In the genomic region with DNA sequence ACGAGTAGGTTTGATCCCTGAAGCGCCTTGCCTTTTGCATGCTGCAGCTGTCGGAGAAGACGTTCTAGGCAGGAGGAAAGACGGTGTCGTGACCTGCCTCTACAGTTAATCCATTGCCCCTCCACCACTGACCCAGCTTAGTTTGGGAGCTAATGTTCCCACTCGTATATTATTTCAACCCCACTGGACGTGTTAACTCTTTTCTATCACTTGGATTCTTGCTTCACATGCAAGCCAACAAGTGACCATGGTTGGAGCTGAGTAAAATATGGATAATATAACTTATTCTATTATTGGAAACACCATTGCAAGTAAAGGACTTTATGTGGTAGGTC, we compare ENCODE assay signal across 7 cellular contexts. TPM values are rescaled to one million over a fixed set of nuclear protein-coding genes. Genes with fewer than 3 reads are reported as not detected.
DNase-seq lines count a peak whose midpoint lies in the region; ATAC-seq and TF ChIP-seq lines count a peak whose summit lies in the region.

No MANE protein-coding gene starts in this region.

- H3K27me3 ChIP-seq in HL-60 (ENCODE audit: insufficient read depth, poor library complexity, severe bottlenecking): no peaks in the 10 kb centered on the region
- H3K27me3 ChIP-seq in stomach smooth muscle (ENCODE audit: control insufficient read depth in 1 of 2, insufficient read depth in 2 of 2, low read length in 2 of 2): no peaks in the 10 kb centered on the region

- H3K27ac ChIP-seq in HL-60 (replicated peaks) (peak overlapping the region; percentile 84), stomach smooth muscle (ENCODE audit: low read length) (peak overlapping the region; percentile 91)

- no peak for ATAC-seq in HG03565 (IDR thresholded peaks at IDR 0.05; ENCODE audit: unreplicated experiment)

- H3K9ac ChIP-seq in stomach smooth muscle (ENCODE audit: low read length in 2 of 2): peak overlapping the region; percentile 87 to 96

- H3K36me3 ChIP-seq in stomach smooth muscle (ENCODE audit: control insufficient read depth in 2 of 2, insufficient read depth in 2 of 2, low read length in 2 of 2): no peaks in the 10 kb centered on the region

- H3K27me3 Mint-ChIP-seq in activated naive CD8-positive, alpha-beta T cell: no peaks in the 10 kb centered on the region
- H3K27me3 Mint-ChIP-seq in immature natural killer cell (ENCODE audit: low read depth in 3 of 3): peaks cover 7 to 17% (median 11%) of the 10 kb centered on the region in 3 donors

- peaks cover 47% of the 10 kb centered on the region for H3K4me1 Mint-ChIP-seq in activated naive CD8-positive, alpha-beta T cell (ENCODE audit: low read depth)
- H3K4me1 Mint-ChIP-seq in immature natural killer cell: peaks cover 48 to 58% of the 10 kb centered on the region in 2 donors

- H3K9me3 Mint-ChIP-seq in activated naive CD8-positive, alpha-beta T cell (ENCODE audit: low read depth): no peaks in the 10 kb centered on the region
- no peaks in the 10 kb centered on the region for H3K9me3 Mint-ChIP-seq in immature natural killer cell

- peak overlapping the region; percentile 93 for H3K4me3 Mint-ChIP-seq in activated naive CD8-positive, alpha-beta T cell
- peak overlapping the region; percentile 97 to 99 (median 98) for H3K4me3 Mint-ChIP-seq in immature natural killer cell

- peak overlapping the region; percentile 52 for H3K27ac Mint-ChIP-seq in activated naive CD8-positive, alpha-beta T cell
- peak overlapping the region; percentile 72 to 98 (median 97) for H3K27ac Mint-ChIP-seq in immature natural killer cell

- TF ChIP-seq CTCF in HL-60 (IDR thresholded peaks at IDR 0.05; ENCODE audit: insufficient read depth, low read length): no peak

- H3K4me3 ChIP-seq in HL-60 (replicated peaks; ENCODE audit: insufficient read depth, low read length): peak overlapping the region; percentile 74
- H3K4me3 ChIP-seq in stomach smooth muscle (ENCODE audit: low read length in 2 of 2): peak overlapping the region; percentile 89 to 98

- peaks cover 17% of the 10 kb centered on the region for H3K4me1 ChIP-seq in stomach smooth muscle (ENCODE audit: control insufficient read depth, insufficient read depth, low read length)

- H3K36me3 Mint-ChIP-seq in activated naive CD8-positive, alpha-beta T cell: peaks cover 6% of the 10 kb centered on the region
- peaks cover 0 to 2% (median 0%) of the 10 kb centered on the region in 3 donors for H3K36me3 Mint-ChIP-seq in immature natural killer cell

- no peak for DNase-seq in HL-60 (ENCODE audit: low read depth in 1 of 2, low spot score in 1 of 2)
- no peak for DNase-seq in immature natural killer cell
- DNase-seq in midbrain (lab: John Stamatoyannopoulos, UW): no peak
- no peak for DNase-seq in DMS53 treated with DMSO at 0.1 percent for 48 hours (lab: John Stamatoyannopoulos, UW; ENCODE audit: unreplicated experiment)

- H3K9me3 ChIP-seq in stomach smooth muscle (ENCODE audit: control insufficient read depth in 2 of 2, low read length in 2 of 2): no peaks in the 10 kb centered on the region

RNA-seq across cellular contexts. Expression of a gene that starts 0.7 kb away (rescaled TPM):
- polyA plus RNA-seq in immature natural killer cell: 100 to 1,000 TPM; 164 to 267 (median 199) TPM

RNA-seq across cellular contexts. Expression of a gene that starts 14.5 kb away (rescaled TPM):
- polyA plus RNA-seq in immature natural killer cell: not detected
